In genomic region chr20:44768854-44769480, GRCh38 we compare ENCODE assay signal across 1 cellular context.
TF ChIP-seq lines count a peak whose summit lies in the region.

No MANE protein-coding gene starts in this region.

TF ChIP-seq in K562, 482 proteins besides CTCF, POLR2A, EP300 and RAD21:
- no peak for TF ChIP-seq CGGBP1 (CRISPR knock-in tag; IDR thresholded peaks at IDR 0.05)
- TF ChIP-seq HINFP (tag; conservative IDR thresholded peaks at IDR 0.05; ENCODE audit: low read depth), result no peak
- TF ChIP-seq ZNF124 (CRISPR knock-in tag; IDR thresholded peaks at IDR 0.05), result no peak
- TF ChIP-seq RBM25 (IDR thresholded peaks at IDR 0.05; ENCODE audit: low read depth, low read length, severe bottlenecking), result peak; percentile 79
- TF ChIP-seq E2F3 (CRISPR knock-in tag; IDR thresholded peaks at IDR 0.05), result no peak
- no peak for TF ChIP-seq RFX5 (IDR thresholded peaks at IDR 0.05; ENCODE audit: low read depth, low read length)
- TF ChIP-seq ZFP36 (IDR thresholded peaks at IDR 0.05; ENCODE audit: low read depth, low read length, partially characterized antibody), result peak; percentile 73
- TF ChIP-seq ZFP91 (CRISPR knock-in tag; IDR thresholded peaks at IDR 0.05), result no peak
- no peak for TF ChIP-seq HES1 (IDR thresholded peaks at IDR 0.05; ENCODE audit: low read depth)
